In the genomic region with DNA sequence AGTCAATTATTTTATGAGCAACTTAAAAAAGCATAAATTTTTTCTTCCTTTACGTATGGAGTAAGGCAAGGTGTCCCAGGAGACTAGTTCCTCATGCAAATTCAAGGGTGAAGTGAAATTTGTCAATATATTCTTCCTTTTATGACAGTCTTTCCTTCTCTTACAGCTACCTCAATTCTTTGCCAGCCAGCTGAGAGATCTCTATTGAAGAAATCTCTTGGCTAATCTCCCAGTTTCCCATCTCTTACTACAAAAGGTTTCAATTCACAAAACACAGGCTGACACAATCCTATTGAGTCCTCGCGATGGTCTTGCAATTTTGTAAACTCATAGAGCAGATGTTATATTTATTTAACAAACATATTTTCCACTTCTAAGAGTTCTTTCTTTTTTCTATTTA, we compare ENCODE assay signal across 23 cellular contexts.
DNase-seq lines count a peak whose midpoint lies in the region; ATAC-seq and TF ChIP-seq lines count a peak whose summit lies in the region.
"Had no signal": no experiment of that assay in that cellular context is flagged by ENCODE, and none has a peak within 500 bp of the region (broad histone marks: within the 10 kb centered on the region; RNA-seq: fewer than 3 reads in every experiment).

No MANE protein-coding gene starts in this region.

- BruUV-seq in MCF 10A (replicated peaks; lab: Mats Ljungman, UMichigan), result no TSS peak

- H3K27me3 Mint-ChIP-seq in MCF 10A (ENCODE audit: insufficient read depth, unreplicated experiment), result no peaks in the 10 kb centered on the region
- H3K27me3 Mint-ChIP-seq: activated CD4-positive, alpha-beta T cell treated with anti-CD3 and anti-CD28 coated beads, Interleukin-2, amount 10 ng/mL, durations not matched to agents 7 days and 5 days; brain; CD4-positive, alpha-beta memory T cell; stimulated activated naive CD8-positive, alpha-beta T cell treated with anti-CD3 and anti-CD28 coated beads, Interleukin-15, Interleukin-2, amounts not matched to agents 100 ng/mL and 50 ng/mL, for 24 hours had no signal

- H3K27ac Mint-ChIP-seq in MCF 10A (ENCODE audit: low read depth, unreplicated experiment), result no peak overlapping the region
- H3K27ac Mint-ChIP-seq: activated CD4-positive, alpha-beta T cell treated with anti-CD3 and anti-CD28 coated beads, Interleukin-2, amount 10 ng/mL, durations not matched to agents 7 days and 5 days; activated naive CD4-positive, alpha-beta T cell treated with anti-CD3 and anti-CD28 coated beads for 36 hours; CD4-positive, alpha-beta memory T cell; GM23338; naive thymus-derived CD8-positive, alpha-beta T cell; stimulated activated naive CD8-positive, alpha-beta T cell treated with anti-CD3 and anti-CD28 coated beads, Interleukin-15, Interleukin-2, amounts not matched to agents 100 ng/mL and 50 ng/mL, for 24 hours had no signal

- peak; percentile 41 for DNase-seq in MCF 10A (ENCODE audit: unreplicated experiment)
- no peak for DNase-seq in breast epithelium (ENCODE audit: low spot score in 2 of 2)
- DNase-seq in NCI-H345 (lab: John Stamatoyannopoulos, UW), result peak; percentile 79
- DNase-seq in SK-N-MC (ENCODE audit: low read depth, low spot score), result peak; percentile 32
- no peak for DNase-seq in posterior cingulate gyrus
- no peak for DNase-seq in activated CD8-positive, alpha-beta memory T cell treated with anti-CD3 and anti-CD28 coated beads, Interleukin-2, amount 50 U/mL, for 48 hours
- no peak for DNase-seq in cerebellum (ENCODE audit: low spot score)
- DNase-seq: activated CD4-positive, alpha-beta T cell treated with anti-CD3 and anti-CD28 coated beads, Interleukin-2, amount 10 ng/mL, durations not matched to agents 7 days and 5 days; activated naive CD4-positive, alpha-beta T cell treated with anti-CD3 and anti-CD28 coated beads for 36 hours; CD4-positive, alpha-beta memory T cell; Kasumi-1; kidney; midbrain; naive thymus-derived CD8-positive, alpha-beta T cell; OCI-M1; SHP77; uterus had no signal

- H3K9me3 ChIP-seq in breast epithelium (no peaks in the 10 kb centered on the region), SK-N-MC (ENCODE audit: low read depth, low read length) (no peaks in the 10 kb centered on the region)
- H3K9me3 ChIP-seq: uterus had no signal

- H3K4me1 ChIP-seq in breast epithelium, result no peaks in the 10 kb centered on the region
- H3K4me1 ChIP-seq: uterus had no signal

- POLR2A ChIA-PET in MCF 10A (lab: Yijun Ruan, JAX), result no interaction called here

- no peaks in the 10 kb centered on the region for H3K27me3 ChIP-seq in breast epithelium
- H3K27me3 ChIP-seq: uterus had no signal

- CTCF ChIA-PET in MCF 10A (lab: Yijun Ruan, JAX), result no interaction called here

- H3K27ac ChIP-seq in breast epithelium (no peak overlapping the region), SK-N-MC (no peak overlapping the region)
- H3K27ac ChIP-seq: skin epidermis, uterus had no signal

- H3K9me3 Mint-ChIP-seq in MCF 10A (ENCODE audit: unreplicated experiment), result no peaks in the 10 kb centered on the region
- H3K9me3 Mint-ChIP-seq: activated CD4-positive, alpha-beta T cell treated with anti-CD3 and anti-CD28 coated beads, Interleukin-2, amount 10 ng/mL, durations not matched to agents 7 days and 5 days; GM23338; stimulated activated naive CD8-positive, alpha-beta T cell treated with anti-CD3 and anti-CD28 coated beads, Interleukin-15, Interleukin-2, amounts not matched to agents 100 ng/mL and 50 ng/mL, for 24 hours had no signal

- no peak for ATAC-seq in HG02870 (IDR thresholded peaks at IDR 0.05; ENCODE audit: unreplicated experiment)
- ATAC-seq: GM23338; HepG2; naive thymus-derived CD8-positive, alpha-beta T cell had no signal

- no peaks in the 10 kb centered on the region for H3K36me3 Mint-ChIP-seq in MCF 10A (ENCODE audit: insufficient read depth, unreplicated experiment)
- H3K36me3 Mint-ChIP-seq: CD4-positive, alpha-beta memory T cell; naive thymus-derived CD8-positive, alpha-beta T cell had no signal

- intact Hi-C loops in MCF 10A (cut with micrococcal nuclease), result no loop called here
- intact Hi-C loops in breast epithelium (cut with DNase I; ENCODE audit: low total_unique reads), result no loop called here
- intact Hi-C loops in posterior cingulate gyrus (cut with DNase I), result no loop called here

- no peak overlapping the region for H3K4me3 Mint-ChIP-seq in MCF 10A (ENCODE audit: unreplicated experiment)
- H3K4me3 Mint-ChIP-seq: activated CD4-positive, alpha-beta T cell treated with anti-CD3 and anti-CD28 coated beads, Interleukin-2, amount 10 ng/mL, durations not matched to agents 7 days and 5 days; activated naive CD4-positive, alpha-beta T cell treated with anti-CD3 and anti-CD28 coated beads for 36 hours; brain; GM23338; naive thymus-derived CD8-positive, alpha-beta T cell; stimulated activated naive CD8-positive, alpha-beta T cell treated with anti-CD3 and anti-CD28 coated beads, Interleukin-15, Interleukin-2, amounts not matched to agents 100 ng/mL and 50 ng/mL, for 24 hours had no signal

- no peak overlapping the region for H3K4me3 ChIP-seq in breast epithelium
- no peak overlapping the region for H3K4me3 ChIP-seq in SK-N-MC
- H3K4me3 ChIP-seq: GM23338, skin epidermis, uterus had no signal

- no peaks in the 10 kb centered on the region for H3K4me1 Mint-ChIP-seq in MCF 10A (ENCODE audit: insufficient read depth, unreplicated experiment)
- H3K4me1 Mint-ChIP-seq: activated CD4-positive, alpha-beta T cell treated with anti-CD3 and anti-CD28 coated beads, Interleukin-2, amount 10 ng/mL, durations not matched to agents 7 days and 5 days; brain; CD4-positive, alpha-beta memory T cell; GM23338; naive thymus-derived CD8-positive, alpha-beta T cell had no signal

- H3K9ac ChIP-seq in SK-N-MC (ENCODE audit: insufficient read length), result no peak overlapping the region

- H3K36me3 ChIP-seq in breast epithelium (no peaks in the 10 kb centered on the region), SK-N-MC (ENCODE audit: insufficient read depth, low read length) (no peaks in the 10 kb centered on the region)
- H3K36me3 ChIP-seq: uterus had no signal

- TF ChIP-seq CTCF in MCF 10A (IDR thresholded peaks at IDR 0.05; ENCODE audit: unreplicated experiment) (no peak), breast epithelium (IDR thresholded peaks at IDR 0.05) (no peak)

- no peak for TF ChIP-seq POLR2A in breast epithelium (IDR thresholded peaks at IDR 0.05)

Comparison
In these comparisons a context has a peak if more than half of its experiments do, and no peak if none do; other contexts are left out.
1. DNase-seq: peak in MCF 10A (single experiment), NCI-H345 (single experiment) and SK-N-MC (single experiment); none in breast epithelium (0 of 2), posterior cingulate gyrus (0 of 10), activated CD8-positive, alpha-beta memory T cell treated with anti-CD3 and anti-CD28 coated beads, Interleukin-2, amount 50 U/mL, for 48 hours (single experiment) and cerebellum (single experiment).